8 cellular contexts compared by ENCODE assay signal in genomic region chr15:51341366-51342248, GRCh38. TPM values are rescaled to one million over a fixed set of nuclear protein-coding genes. Genes with fewer than 3 reads are reported as not detected.
DNase-seq lines count a peak whose midpoint lies in the region; ATAC-seq and TF ChIP-seq lines count a peak whose summit lies in the region.

GLDN (plus strand) TSS chr15:51341655; CDS start chr15:51341685, 30 bp downstream.

- WGBS in esophagus muscularis mucosa, result 20% methylated on average over 11 of the region's 76 CpGs

- ATAC-seq in mucosa of descending colon, result peak; percentile 84
- no peak for ATAC-seq in HG02588 (IDR thresholded peaks at IDR 0.05; ENCODE audit: unreplicated experiment)
- ATAC-seq in HG02759 (IDR thresholded peaks at IDR 0.05; ENCODE audit: unreplicated experiment), result no peak

- H3K4me3 ChIP-seq in ACC112 (ENCODE audit: low read depth, low read length), result peak within 1 kb of the TSS; percentile 71
- H3K4me3 ChIP-seq in esophagus muscularis mucosa, result peak within 1 kb of the TSS; percentile 53 to 61 (median 57)
- H3K4me3 ChIP-seq in mucosa of descending colon, result no peak within 1 kb of the TSS

- H3K27ac ChIP-seq in ACC112 (ENCODE audit: low read depth, low read length) (no peak within 1 kb of the TSS), esophagus muscularis mucosa (replicated peaks in 1 of 4) (peak within 1 kb of the TSS; percentile 37 to 69 (median 56))

- H3K9me3 ChIP-seq in esophagus muscularis mucosa, result no peaks in the 10 kb centered on the region
- no peaks in the 10 kb centered on the region for H3K9me3 ChIP-seq in mucosa of descending colon

- intact Hi-C loops in esophagus muscularis mucosa (cut with DNase I) (no loop called here), mucosa of descending colon (cut with DNase I, micrococcal nuclease) (no loop called here)

- TF ChIP-seq POLR2A in esophagus muscularis mucosa (IDR thresholded peaks at IDR 0.05; ENCODE audit: low read depth), result no peak

- TF ChIP-seq CTCF in esophagus muscularis mucosa (IDR thresholded peaks at IDR 0.05) (no peak), mucosa of descending colon (IDR thresholded peaks at IDR 0.05) (no peak)

- peak within 1 kb of the TSS; percentile 46 for H2AFZ ChIP-seq in ACC112 (ENCODE audit: low read length, unreplicated experiment)

- DNase-seq in NCI-H1092 treated with DMSO at 0.1 percent for 48 hours (lab: John Stamatoyannopoulos, UW), result peak; percentile 34
- no peak for DNase-seq in esophagus muscularis mucosa (ENCODE audit: extremely low spot score)
- DNase-seq in mucosa of descending colon, result peak; percentile 40 to 60 (median 54)
- no peak for DNase-seq in cerebellar nuclear complex (lab: John Stamatoyannopoulos, UW)
- no peak for DNase-seq in ACHN

- H3K79me2 ChIP-seq in ACC112 (ENCODE audit: control insufficient read depth, insufficient read depth, low read length, unreplicated experiment), result no peaks in the 10 kb centered on the region

- H3K27me3 ChIP-seq in ACC112 (ENCODE audit: insufficient read depth, low read length) (peaks cover 15% of the 10 kb centered on the region; the same call in 1 of the 2 replicates), esophagus muscularis mucosa (peaks cover 0 to 18% (median 0%) of the 10 kb centered on the region in 4 donors)

- no peak for TF ChIP-seq EP300 in esophagus muscularis mucosa (IDR thresholded peaks at IDR 0.05)

- H3K36me3 ChIP-seq in ACC112 (ENCODE audit: insufficient read depth, low read length), result no peaks in the 10 kb centered on the region
- no peaks in the 10 kb centered on the region for H3K36me3 ChIP-seq in esophagus muscularis mucosa
- no peaks in the 10 kb centered on the region for H3K36me3 ChIP-seq in mucosa of descending colon (ENCODE audit: low read depth)

- H3K4me1 ChIP-seq in ACC112 (ENCODE audit: control insufficient read depth, insufficient read depth, low read length, unreplicated experiment) (no peaks in the 10 kb centered on the region), esophagus muscularis mucosa (peaks cover 20 to 34% (median 30%) of the 10 kb centered on the region in 4 donors), mucosa of descending colon (ENCODE audit: low read depth) (peaks cover 5% of the 10 kb centered on the region)

- in situ Hi-C loops in ACHN (cut with HindIII; ENCODE audit: low pct_ligation_motif_present, low pct_unique_long_range_greater_than_20kb, low sequenced_read_pairs), result no loop called here

RNA-seq across cellular contexts. Expression of gene GLDN, which starts in this region (rescaled TPM):
- total RNA-seq in esophagus muscularis mucosa (1 to 10 TPM; 2.2 to 9.9 (median 4.3) TPM), mucosa of descending colon (10 to 100 TPM in 1 of 3 donors, 1 to 10 TPM in 2; 3.5 to 10.0 (median 5.3) TPM)

Comparison
In these comparisons a context has a peak if more than half of its experiments do, and no peak if none do; other contexts are left out.
1. DNase-seq: peak in NCI-H1092 treated with DMSO at 0.1 percent for 48 hours (single experiment) and mucosa of descending colon (3 of 3); none in esophagus muscularis mucosa (single experiment), cerebellar nuclear complex (0 of 2) and ACHN (single experiment).